Comparison of ENCODE assay signal across 23 cellular contexts in genomic region chr2:100964706-100965269, GRCh38. TPM values are rescaled to one million over a fixed set of nuclear protein-coding genes. Genes with fewer than 3 reads are reported as not detected.
DNase-seq lines count a peak whose midpoint lies in the region; ATAC-seq, FAIRE-seq and TF ChIP-seq lines count a peak whose summit lies in the region.
"Had no signal": no experiment of that assay in that cellular context is flagged by ENCODE, and none has a peak within 500 bp of the region (broad histone marks: within the 10 kb centered on the region; RNA-seq: fewer than 3 reads in every experiment).

No MANE protein-coding gene starts in this region.

- no peaks in the 10 kb centered on the region for H4K20me1 ChIP-seq in GM23248 (ENCODE audit: insufficient read depth)

- ATAC-seq in Right ventricle myocardium superior (ENCODE audit: poor library complexity) (peak; percentile 23), thoracic aorta (ENCODE audit: insufficient number of reproducible peaks, low FRiP score, low read depth) (peak; percentile 67), GM19035 (IDR thresholded peaks at IDR 0.05; ENCODE audit: unreplicated experiment) (no peak)
- ATAC-seq in stimulated activated naive CD8-positive, alpha-beta T cell treated with anti-CD3 and anti-CD28 coated beads, Interleukin-15, Interleukin-2, amounts not matched to agents 100 U/mL and 50 U/mL, for 24 hours, result no peak

- no peak for TF ChIP-seq CTCF in right atrium auricular region (IDR thresholded peaks at IDR 0.05)
- TF ChIP-seq CTCF in kidney (IDR thresholded peaks at IDR 0.05; ENCODE audit: borderline replicate concordance, extremely low read depth, insufficient read depth), result no peak
- TF ChIP-seq CTCF in thoracic aorta (IDR thresholded peaks at IDR 0.05), result no peak

- peaks cover 10% of the 10 kb centered on the region for H3K4me1 Mint-ChIP-seq in activated T-cell treated with anti-CD3 and anti-CD28 coated beads, Interleukin-2, amount 50 U/mL, for 24 hours (ENCODE audit: low read depth)
- H3K4me1 Mint-ChIP-seq: CD8-positive, alpha-beta memory T cell had no signal

- peaks cover 15% of the 10 kb centered on the region for H3K36me3 ChIP-seq in right atrium auricular region
- no peaks in the 10 kb centered on the region for H3K36me3 ChIP-seq in GM23248 (ENCODE audit: low read depth)
- H3K36me3 ChIP-seq in kidney (ENCODE audit: control insufficient read depth in 1 of 2, insufficient read depth in 2 of 2, low read length in 2 of 2), result peaks cover 4 to 5% of the 10 kb centered on the region in 2 donors
- H3K36me3 ChIP-seq in thoracic aorta, result no peaks in the 10 kb centered on the region
- H3K36me3 ChIP-seq: SJSA1 had no signal

- intact Hi-C loops in Right ventricle myocardium superior (cut with DNase I) (no loop called here), kidney (cut with DNase I) (no loop called here)

- no peaks in the 10 kb centered on the region for H3K9me3 Mint-ChIP-seq in activated T-cell treated with anti-CD3 and anti-CD28 coated beads, Interleukin-2, amount 50 U/mL, for 24 hours
- H3K9me3 Mint-ChIP-seq: CD8-positive, alpha-beta memory T cell had no signal

- no peaks in the 10 kb centered on the region for H3K79me2 ChIP-seq in GM23248 (ENCODE audit: insufficient read depth)

- H3K9ac ChIP-seq in GM23248 (no peak overlapping the region), kidney (ENCODE audit: low read length in 2 of 2) (no peak overlapping the region)

- WGBS in GM23248 (ENCODE audit: low coverage in 1 of 2, low lambda C conversion rate in 2 of 2, missing lambda C conversion rate in 2 of 2), 2 experiments, result 33% methylated on average over 11 of the region's 11 CpGs

- H3K27me3 ChIP-seq in right atrium auricular region (no peaks in the 10 kb centered on the region), GM23248 (replicated peaks; ENCODE audit: insufficient read depth) (no peaks in the 10 kb centered on the region), thoracic aorta (replicated peaks; ENCODE audit: insufficient read depth) (no peaks in the 10 kb centered on the region)
- H3K27me3 ChIP-seq: Peyer's patch, SJSA1 had no signal

- H3K4me1 ChIP-seq in right atrium auricular region (peaks cover 0 to 8% of the 10 kb centered on the region in 2 donors), GM23248 (ENCODE audit: insufficient read depth) (peaks cover 24% of the 10 kb centered on the region), kidney (ENCODE audit: control insufficient read depth in 1 of 2, insufficient read depth in 1 of 2, low read depth in 1 of 2, low read length in 2 of 2) (no peaks in the 10 kb centered on the region), thoracic aorta (ENCODE audit: control insufficient read depth in 1 of 2, low read depth in 2 of 2) (peaks cover 9 to 34% of the 10 kb centered on the region in 2 donors)
- H3K4me1 ChIP-seq: Peyer's patch had no signal

- in situ Hi-C loops in GM23248 (cut with MboI), result no loop called here

- H3K4me2 ChIP-seq in GM23248 (ENCODE audit: unreplicated experiment), result peak overlapping the region; percentile 13

- H3K27ac ChIP-seq in right atrium auricular region, result no peak overlapping the region
- H3K27ac ChIP-seq in GM23248, result no peak overlapping the region
- H3K27ac ChIP-seq in kidney (ENCODE audit: low read depth in 2 of 2, low read length in 2 of 2), result no peak overlapping the region
- peak overlapping the region; percentile 69 to 70 for H3K27ac ChIP-seq in thoracic aorta
- H3K27ac ChIP-seq: C4-2B, Peyer's patch, SJSA1 had no signal

- DNase-seq in Right ventricle myocardium superior (no peak), right atrium auricular region (ENCODE audit: low spot score) (no peak), GM23248 (peak; percentile 27), kidney (peak; percentile 10), thoracic aorta (ENCODE audit: low spot score) (no peak)
- DNase-seq in activated T-cell treated with anti-CD3 and anti-CD28 coated beads, Interleukin-2, amount 50 U/mL, for 24 hours, result no peak
- no peak for DNase-seq in stimulated activated naive CD8-positive, alpha-beta T cell treated with anti-CD3 and anti-CD28 coated beads, Interleukin-15, Interleukin-2, amounts not matched to agents 100 U/mL and 50 U/mL, for 24 hours
- DNase-seq: NCI-H1105, NCI-H146, NCI-H2029 treated with DMSO at 0.1 percent for 48 hours, NCI-H2171, NCI-H345, NCI-H524 treated with DMSO at 0.1 percent for 48 hours had no signal

- no peak for FAIRE-seq in kidney (lab: Jason Lieb, UNC)
- FAIRE-seq: G401.6, GM18507, GM19239, H1, K562 had no signal

- H3F3A ChIP-seq in GM23248 (ENCODE audit: insufficient read depth), result peaks cover 21% of the 10 kb centered on the region

- H3K4me3 Mint-ChIP-seq in activated T-cell treated with anti-CD3 and anti-CD28 coated beads, Interleukin-2, amount 50 U/mL, for 24 hours, result no peak overlapping the region
- H3K4me3 Mint-ChIP-seq: CD8-positive, alpha-beta memory T cell had no signal

- H3K9me3 ChIP-seq in right atrium auricular region (no peaks in the 10 kb centered on the region), GM23248 (ENCODE audit: low read depth) (no peaks in the 10 kb centered on the region), kidney (ENCODE audit: control insufficient read depth in 1 of 2, low read length in 2 of 2) (no peaks in the 10 kb centered on the region), thoracic aorta (no peaks in the 10 kb centered on the region)
- H3K9me3 ChIP-seq: Peyer's patch, SJSA1 had no signal

- no peaks in the 10 kb centered on the region for H3K9me2 ChIP-seq in GM23248 (ENCODE audit: insufficient read depth)

- peak overlapping the region; percentile 44; the same call in 1 of the 2 replicates for H2AFZ ChIP-seq in GM23248

- H3K27ac Mint-ChIP-seq in activated T-cell treated with anti-CD3 and anti-CD28 coated beads, Interleukin-2, amount 50 U/mL, for 24 hours, result no peak overlapping the region
- H3K27ac Mint-ChIP-seq: CD8-positive, alpha-beta memory T cell had no signal

- peaks cover 6% of the 10 kb centered on the region for H3K36me3 Mint-ChIP-seq in activated T-cell treated with anti-CD3 and anti-CD28 coated beads, Interleukin-2, amount 50 U/mL, for 24 hours (ENCODE audit: low read depth)
- H3K36me3 Mint-ChIP-seq: CD8-positive, alpha-beta memory T cell had no signal

- H3K27me3 Mint-ChIP-seq in activated T-cell treated with anti-CD3 and anti-CD28 coated beads, Interleukin-2, amount 50 U/mL, for 24 hours, result no peaks in the 10 kb centered on the region
- H3K27me3 Mint-ChIP-seq: CD8-positive, alpha-beta memory T cell had no signal

- H3K4me3 ChIP-seq in right atrium auricular region (no peak overlapping the region), GM23248 (no peak overlapping the region), kidney (ENCODE audit: low read length in 2 of 2) (no peak overlapping the region), thoracic aorta (peak overlapping the region; percentile 8)
- H3K4me3 ChIP-seq: K562, Peyer's patch, SJSA1 had no signal

RNA-seq across cellular contexts. Expression of gene RPL31, which starts 37.3 kb away (rescaled TPM):
- 756 TPM for total RNA-seq in Right ventricle myocardium superior
- total RNA-seq in right atrium auricular region, result 100 to 1,000 TPM; 437 to 813 TPM
- total RNA-seq in GM23248 (2014; rRNA removed; shearing (Covaris generic)), result 604 and 659 TPM in 2 replicates
- 1,157 and 1,172 TPM in 2 replicates for polyA plus RNA-seq in GM23248 (2016; fragmentation: Nextera tagmentation; extraction: Ambion mirVana)
- 1,182 TPM for total RNA-seq in kidney
- 2,844 TPM for polyA plus RNA-seq in kidney (ENCODE audit: insufficient read depth, low read depth, low replicate concordance)
- 100 to 1,000 TPM; 511 to 520 TPM for total RNA-seq in thoracic aorta

Comparison
In these comparisons a context has a peak if more than half of its experiments do, and no peak if none do; other contexts are left out.
1. ATAC-seq: peak in Right ventricle myocardium superior (single experiment) and thoracic aorta (single experiment); none in GM19035 (single experiment) and stimulated activated naive CD8-positive, alpha-beta T cell treated with anti-CD3 and anti-CD28 coated beads, Interleukin-15, Interleukin-2, amounts not matched to agents 100 U/mL and 50 U/mL, for 24 hours (single experiment).
2. DNase-seq: peak in GM23248 (single experiment) and kidney (single experiment); none in Right ventricle myocardium superior (single experiment), right atrium auricular region (single experiment), thoracic aorta (single experiment), activated T-cell treated with anti-CD3 and anti-CD28 coated beads, Interleukin-2, amount 50 U/mL, for 24 hours (single experiment) and stimulated activated naive CD8-positive, alpha-beta T cell treated with anti-CD3 and anti-CD28 coated beads, Interleukin-15, Interleukin-2, amounts not matched to agents 100 U/mL and 50 U/mL, for 24 hours (single experiment).
3. H3K27ac ChIP-seq: peak in thoracic aorta (2 of 2); none in right atrium auricular region (0 of 2), GM23248 (single experiment) and kidney (0 of 2).